In the genomic region with DNA sequence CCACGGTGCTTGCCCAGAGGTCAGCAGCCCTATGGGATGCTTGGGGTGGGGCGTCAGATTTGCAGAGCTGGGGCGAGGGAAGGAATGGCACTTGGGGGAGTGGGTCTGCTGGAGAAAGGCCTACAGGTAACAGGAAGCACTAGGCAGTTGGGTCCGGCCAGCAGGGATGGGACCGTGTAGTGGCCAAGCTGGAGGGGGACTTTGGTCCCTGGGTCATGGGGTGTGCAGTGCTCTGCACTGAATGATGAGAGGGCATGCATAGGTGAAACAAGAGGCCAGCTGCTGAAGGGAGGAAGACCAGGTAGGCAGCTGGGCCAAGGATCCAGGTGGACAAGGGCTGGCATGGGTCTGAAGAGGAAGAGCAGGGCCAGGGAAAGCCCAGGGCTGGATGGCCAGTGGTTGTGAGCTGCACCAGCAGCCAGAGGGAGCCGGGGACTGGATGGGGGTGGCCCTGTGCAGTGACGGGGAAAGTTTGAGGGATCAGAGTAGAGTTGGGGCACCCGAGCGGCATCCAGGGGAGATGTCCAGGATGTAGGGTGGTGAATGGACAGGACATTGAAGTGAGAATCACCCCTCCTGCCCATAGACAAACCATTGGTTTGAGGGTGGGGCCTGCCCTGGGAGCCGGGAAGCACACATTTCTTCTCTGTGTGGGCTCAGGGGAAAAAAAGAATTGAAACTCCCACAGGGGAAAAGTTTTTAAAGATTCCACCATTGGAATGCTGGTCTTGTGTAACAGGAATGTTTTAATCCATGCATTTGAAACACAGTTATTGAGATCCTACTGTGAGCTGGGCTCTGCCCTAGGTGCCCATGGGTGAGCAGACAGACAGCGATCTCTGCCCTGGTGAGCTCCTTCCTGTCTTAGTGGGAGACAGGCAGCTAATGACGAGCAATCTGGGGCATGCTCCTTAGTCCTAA, we compare ENCODE assay signal across 1 cellular context.
TF ChIP-seq lines count a peak whose summit lies in the region.

No MANE protein-coding gene starts in this region.

TF ChIP-seq in K562, 482 proteins besides CTCF, POLR2A, EP300 and RAD21:
- no peak for TF ChIP-seq POLR2AphosphoS5 (IDR thresholded peaks at IDR 0.05; ENCODE audit: control insufficient read depth, insufficient read depth, low read depth, low read length)
- TF ChIP-seq, protein P1, sequence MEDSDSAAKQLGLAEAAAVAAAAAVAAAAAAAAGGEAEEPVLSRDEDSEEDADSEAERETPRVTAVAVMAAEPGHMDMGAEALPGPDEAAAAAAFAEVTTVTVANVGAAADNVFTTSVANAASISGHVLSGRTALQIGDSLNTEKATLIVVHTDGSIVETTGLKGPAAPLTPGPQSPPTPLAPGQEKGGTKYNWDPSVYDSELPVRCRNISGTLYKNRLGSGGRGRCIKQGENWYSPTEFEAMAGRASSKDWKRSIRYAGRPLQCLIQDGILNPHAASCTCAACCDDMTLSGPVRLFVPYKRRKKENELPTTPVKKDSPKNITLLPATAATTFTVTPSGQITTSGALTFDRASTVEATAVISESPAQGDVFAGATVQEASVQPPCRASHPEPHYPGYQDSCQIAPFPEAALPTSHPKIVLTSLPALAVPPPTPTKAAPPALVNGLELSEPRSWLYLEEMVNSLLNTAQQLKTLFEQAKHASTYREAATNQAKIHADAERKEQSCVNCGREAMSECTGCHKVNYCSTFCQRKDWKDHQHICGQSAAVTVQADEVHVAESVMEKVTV (CRISPR knock-in tag; IDR thresholded peaks at IDR 0.05) = no peak
- TF ChIP-seq SMARCB1 (IDR thresholded peaks at IDR 0.05; ENCODE audit: insufficient read length, low read depth) = no peak
- no peak for TF ChIP-seq NCOA6 (IDR thresholded peaks at IDR 0.05)
- TF ChIP-seq HDGF (IDR thresholded peaks at IDR 0.05) = no peak
- TF ChIP-seq, protein P2, sequence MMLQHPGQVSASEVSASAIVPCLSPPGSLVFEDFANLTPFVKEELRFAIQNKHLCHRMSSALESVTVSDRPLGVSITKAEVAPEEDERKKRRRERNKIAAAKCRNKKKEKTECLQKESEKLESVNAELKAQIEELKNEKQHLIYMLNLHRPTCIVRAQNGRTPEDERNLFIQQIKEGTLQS (IDR thresholded peaks at IDR 0.05) = no peak
- TF ChIP-seq, protein P2 (CRISPR knock-in tag; conservative IDR thresholded peaks at IDR 0.05) = no peak
- no peak for TF ChIP-seq GTF2A2 (tag; IDR thresholded peaks at IDR 0.05)
- no peak for TF ChIP-seq MCM2 (IDR thresholded peaks at IDR 0.05; ENCODE audit: low read depth)
- no peak for TF ChIP-seq SRSF7 (optimal IDR thresholded peaks at IDR 0.05; ENCODE audit: low read depth, low read length)
- no peak for TF ChIP-seq ZNF561 (CRISPR knock-in tag; conservative IDR thresholded peaks at IDR 0.05)
- TF ChIP-seq, protein P3, sequence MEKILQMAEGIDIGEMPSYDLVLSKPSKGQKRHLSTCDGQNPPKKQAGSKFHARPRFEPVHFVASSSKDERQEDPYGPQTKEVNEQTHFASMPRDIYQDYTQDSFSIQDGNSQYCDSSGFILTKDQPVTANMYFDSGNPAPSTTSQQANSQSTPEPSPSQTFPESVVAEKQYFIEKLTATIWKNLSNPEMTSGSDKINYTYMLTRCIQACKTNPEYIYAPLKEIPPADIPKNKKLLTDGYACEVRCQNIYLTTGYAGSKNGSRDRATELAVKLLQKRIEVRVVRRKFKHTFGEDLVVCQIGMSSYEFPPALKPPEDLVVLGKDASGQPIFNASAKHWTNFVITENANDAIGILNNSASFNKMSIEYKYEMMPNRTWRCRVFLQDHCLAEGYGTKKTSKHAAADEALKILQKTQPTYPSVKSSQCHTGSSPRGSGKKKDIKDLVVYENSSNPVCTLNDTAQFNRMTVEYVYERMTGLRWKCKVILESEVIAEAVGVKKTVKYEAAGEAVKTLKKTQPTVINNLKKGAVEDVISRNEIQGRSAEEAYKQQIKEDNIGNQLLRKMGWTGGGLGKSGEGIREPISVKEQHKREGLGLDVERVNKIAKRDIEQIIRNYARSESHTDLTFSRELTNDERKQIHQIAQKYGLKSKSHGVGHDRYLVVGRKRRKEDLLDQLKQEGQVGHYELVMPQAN (IDR thresholded peaks at IDR 0.05; ENCODE audit: borderline replicate concordance) = no peak
- TF ChIP-seq MTA1 (IDR thresholded peaks at IDR 0.05; ENCODE audit: borderline replicate concordance) = no peak
- TF ChIP-seq, protein P4, sequence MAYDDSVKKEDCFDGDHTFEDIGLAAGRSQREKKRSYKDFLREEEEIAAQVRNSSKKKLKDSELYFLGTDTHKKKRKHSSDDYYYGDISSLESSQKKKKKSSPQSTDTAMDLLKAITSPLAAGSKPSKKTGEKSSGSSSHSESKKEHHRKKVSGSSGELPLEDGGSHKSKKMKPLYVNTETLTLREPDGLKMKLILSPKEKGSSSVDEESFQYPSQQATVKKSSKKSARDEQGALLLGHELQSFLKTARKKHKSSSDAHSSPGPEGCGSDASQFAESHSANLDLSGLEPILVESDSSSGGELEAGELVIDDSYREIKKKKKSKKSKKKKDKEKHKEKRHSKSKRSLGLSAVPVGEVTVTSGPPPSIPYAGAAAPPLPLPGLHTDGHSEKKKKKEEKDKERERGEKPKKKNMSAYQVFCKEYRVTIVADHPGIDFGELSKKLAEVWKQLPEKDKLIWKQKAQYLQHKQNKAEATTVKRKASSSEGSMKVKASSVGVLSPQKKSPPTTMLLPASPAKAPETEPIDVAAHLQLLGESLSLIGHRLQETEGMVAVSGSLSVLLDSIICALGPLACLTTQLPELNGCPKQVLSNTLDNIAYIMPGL (CRISPR knock-in tag; IDR thresholded peaks at IDR 0.05) = no peak
- TF ChIP-seq ZC3H4 (CRISPR knock-in tag; IDR thresholded peaks at IDR 0.05; ENCODE audit: borderline replicate concordance) = no peak
- no peak for TF ChIP-seq HNRNPH1 (optimal IDR thresholded peaks at IDR 0.05; ENCODE audit: low read depth, low read length)
- no peak for TF ChIP-seq ZNF75A (CRISPR knock-in tag; IDR thresholded peaks at IDR 0.05)
TF ChIP-seq in K562: peak in this region for 0.
